In the genomic region with DNA sequence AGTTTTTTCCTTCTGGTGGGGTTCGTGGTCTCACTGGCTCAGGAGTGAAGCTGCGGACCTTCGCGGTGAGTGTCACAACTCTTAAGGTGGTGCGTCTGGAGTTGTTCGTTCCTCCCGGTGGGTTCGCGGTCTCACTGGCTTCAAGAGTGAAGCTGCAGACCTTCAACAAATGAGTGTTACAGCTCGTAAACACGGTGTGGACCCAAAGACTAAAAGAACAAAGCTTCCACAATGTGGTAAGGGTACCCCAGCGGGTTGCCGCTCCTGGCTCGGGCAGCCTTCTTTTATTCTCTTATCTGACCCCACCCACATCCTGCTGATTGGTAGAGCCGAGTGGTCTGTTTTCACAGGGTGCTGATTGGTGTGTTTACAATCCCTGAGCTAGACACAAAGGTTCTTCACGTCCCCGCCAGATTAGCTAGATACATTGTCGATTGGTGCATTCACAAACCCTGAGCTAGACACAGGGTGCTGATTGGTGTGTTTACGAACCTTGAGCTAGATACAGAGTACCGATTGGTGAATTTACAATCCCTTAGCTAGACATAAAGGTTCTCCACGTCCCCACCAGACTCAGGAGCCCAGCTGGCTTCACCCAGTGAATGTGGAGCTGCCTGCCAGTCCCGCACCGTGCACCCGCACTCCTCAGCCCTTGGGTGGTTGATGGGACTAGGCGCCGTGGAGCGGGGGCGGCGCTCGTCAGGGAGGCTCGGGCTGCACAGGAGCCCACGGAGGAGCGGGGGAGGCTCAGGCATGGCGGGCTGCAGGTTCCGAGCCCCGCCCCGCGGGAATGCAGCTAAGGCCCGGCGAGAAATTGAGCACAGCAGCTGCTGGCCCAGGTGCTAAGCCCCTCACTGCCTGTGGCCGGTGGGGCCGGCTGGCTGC, we compare ENCODE assay signal across 8 cellular contexts. TPM values are rescaled to one million over a fixed set of nuclear protein-coding genes. Genes with fewer than 3 reads are reported as not detected.
DNase-seq lines count a peak whose midpoint lies in the region; ATAC-seq, FAIRE-seq and TF ChIP-seq lines count a peak whose summit lies in the region.
"Not testable (repeated sequence)": the region's sequence is repeated elsewhere in the genome, so short reads cannot be mapped to it uniquely, and the experiment has no call there.

No MANE protein-coding gene starts in this region.

- H3K27me3 Mint-ChIP-seq in CD4-positive, alpha-beta T cell; naive B cell: not testable (repeated sequence)
- peaks cover 18% of the 10 kb centered on the region for H3K27me3 Mint-ChIP-seq in dendritic cell treated with granulocyte-macrophage colony-stimulating factor and Interleukin-4, amounts not matched to agents 40 ng/mL and 50 ng/mL, for 4 days

- RAD21 ChIA-PET in GM12878 (lab: Charles Lee; ENCODE audit: unreplicated experiment), result interaction anchor here (0.5 to 3.8 kb wide), 18 partner anchors 11 to 277 kb away, joined by 3 to 21 read pairs (median 5); a partner anchor contains a TSS

- intact Hi-C loops in CD4-positive, alpha-beta T cell (cut with DNase I, micrococcal nuclease), result loop anchor here (2.0 to 10.0 kb wide), 4 partner anchors 52 to 172 kb away; no protein-coding TSS in a partner anchor
- intact Hi-C loops in GM12878 (cut with micrococcal nuclease; ENCODE audit: unreplicated experiment), result loop anchor here (5.0 to 10.0 kb wide), 4 partner anchors 50 to 282 kb away; a partner anchor contains a TSS
- intact Hi-C loops in dendritic cell treated with granulocyte-macrophage colony-stimulating factor and Interleukin-4, amounts not matched to agents 40 ng/mL and 50 ng/mL, for 4 days (cut with micrococcal nuclease), result loop anchor here (5.0 kb wide), 1 partner anchor 40 kb away; no protein-coding TSS in a partner anchor
- intact Hi-C loops in HepG2 (cut with micrococcal nuclease; ENCODE audit: unreplicated experiment); sigmoid colon (cut with DNase I): not testable (repeated sequence)
- intact Hi-C loops in stomach (cut with DNase I; ENCODE audit: low total_unique reads), result loop anchor here (10.0 kb wide), 2 partner anchors 172 to 272 kb away; no protein-coding TSS in a partner anchor

- CTCF ChIA-PET in CD4-positive, alpha-beta T cell (lab: Charles Lee), result interaction anchor here (0.9 to 1.0 kb wide), 3 partner anchors 49 to 119 kb away, joined by 3 to 4 read pairs (median 3); no protein-coding TSS in a partner anchor
- CTCF ChIA-PET in GM12878 (lab: Yijun Ruan, JAX), result interaction anchor here (0.6 to 3.5 kb wide), 18 partner anchors 8 to 216 kb away, joined by 3 to 22 read pairs (median 5); no protein-coding TSS in a partner anchor
- CTCF ChIA-PET in HepG2 (lab: Yijun Ruan, JAX; ENCODE audit: low intra/inter-chr PET ratio, low total read pairs), result not testable (repeated sequence)

- in situ Hi-C loops in GM12878 (cut with MboI), result loop anchor here (25.0 kb wide), 1 partner anchor 175 kb away; no protein-coding TSS in a partner anchor
- in situ Hi-C loops in HepG2 (cut with HindIII; ENCODE audit: extremely low pct_ligation_motif_present, low pct_unique_long_range_greater_than_20kb), result not testable (repeated sequence)

- not testable (repeated sequence) for BruUV-seq in GM12878 (replicated peaks; lab: Mats Ljungman, UMichigan); HepG2 (replicated peaks; lab: Mats Ljungman, UMichigan)

- not testable (repeated sequence) for H3K9me3 Mint-ChIP-seq in CD4-positive, alpha-beta T cell; dendritic cell treated with granulocyte-macrophage colony-stimulating factor and Interleukin-4, amounts not matched to agents 40 ng/mL and 50 ng/mL, for 4 days; naive B cell

- not testable (repeated sequence) for H3K9ac ChIP-seq in GM12878 (ENCODE audit: control insufficient read depth, insufficient read depth, low read length); HepG2 (ENCODE audit: insufficient read depth, low read depth, low read length)

- 91% methylated on average over 35 of the region's 42 CpGs for WGBS in GM12878 (ENCODE audit: insufficient coverage, insufficient replicate concordance, low lambda C conversion rate, missing lambda C conversion rate)
- 94% methylated on average over 21 of the region's 42 CpGs for WGBS in HepG2 (ENCODE audit: low lambda C conversion rate)
- 96% methylated on average over 42 of the region's 42 CpGs for WGBS in sigmoid colon, 2 donors
- WGBS in stomach, 5 donors, result 88 to 94% (median 92%) methylated on average over 25 to 41 of the region's 42 CpGs

- H3K27ac Mint-ChIP-seq in CD4-positive, alpha-beta T cell; naive B cell: not testable (repeated sequence)
- peak overlapping the region; percentile 20 for H3K27ac Mint-ChIP-seq in dendritic cell treated with granulocyte-macrophage colony-stimulating factor and Interleukin-4, amounts not matched to agents 40 ng/mL and 50 ng/mL, for 4 days

- not testable (repeated sequence) for H3K36me3 Mint-ChIP-seq in CD4-positive, alpha-beta T cell (ENCODE audit: low read depth); dendritic cell treated with granulocyte-macrophage colony-stimulating factor and Interleukin-4, amounts not matched to agents 40 ng/mL and 50 ng/mL, for 4 days (ENCODE audit: low read depth); naive B cell

- SMC1A ChIA-PET in GM12878 (lab: Charles Lee; ENCODE audit: uncharacterized antibody, unreplicated experiment), result interaction anchor here (0.8 to 2.8 kb wide), 16 partner anchors 15 to 225 kb away, joined by 3 to 9 read pairs (median 4); a partner anchor contains a TSS

- not testable (repeated sequence) for H3K4me2 ChIP-seq in GM12878 (ENCODE audit: control insufficient read depth, insufficient read depth); HepG2 (ENCODE audit: low read depth, low read length)

- not testable (repeated sequence) for H3K9me3 ChIP-seq in CD4-positive, alpha-beta T cell (ENCODE audit: control insufficient read depth, low read length); Peyer's patch; GM12878 (replicated peaks; ENCODE audit: control insufficient read depth, insufficient read depth, low read length); HepG2 (ENCODE audit: low read length); sigmoid colon; stomach

- H3K4me3 ChIP-seq in Peyer's patch, result peak overlapping the region in 2 of 4 donors; percentile 34 to 42
- not testable (repeated sequence) for H3K4me3 ChIP-seq in GM12878; HepG2 (replicated peaks in 1 of 3; ENCODE audit: insufficient read depth in 1 of 3, low read depth in 2 of 3, low read length in 3 of 3); sigmoid colon; stomach

- H3K4me1 Mint-ChIP-seq in CD4-positive, alpha-beta T cell (ENCODE audit: low read depth), result not testable (repeated sequence)
- H3K4me1 Mint-ChIP-seq in dendritic cell treated with granulocyte-macrophage colony-stimulating factor and Interleukin-4, amounts not matched to agents 40 ng/mL and 50 ng/mL, for 4 days (ENCODE audit: low read depth), result peaks cover 17% of the 10 kb centered on the region
- peaks cover 21 to 29% (median 22%) of the 10 kb centered on the region in 3 donors for H3K4me1 Mint-ChIP-seq in naive B cell

- not testable (repeated sequence) for DNase-seq in CD4-positive, alpha-beta T cell; GM12878 (ENCODE audit: low read depth, low spot score); HepG2 (ENCODE audit: low spot score); naive B cell; stomach
- DNase-seq in Peyer's patch, result peak in 1 of 3 donors; percentile 49
- DNase-seq in sigmoid colon, result peak; percentile 52

- H3K4me3 Mint-ChIP-seq in CD4-positive, alpha-beta T cell, result peak overlapping the region; percentile 30
- peak overlapping the region; percentile 0 for H3K4me3 Mint-ChIP-seq in dendritic cell treated with granulocyte-macrophage colony-stimulating factor and Interleukin-4, amounts not matched to agents 40 ng/mL and 50 ng/mL, for 4 days
- H3K4me3 Mint-ChIP-seq in naive B cell, result peak overlapping the region in 6 of 8 donors; percentile 5 to 74 (median 46)

- H3K4me1 ChIP-seq in Peyer's patch, result peaks cover 0 to 28% (median 7%) of the 10 kb centered on the region in 4 donors
- H3K4me1 ChIP-seq in GM12878 (ENCODE audit: control insufficient read depth, insufficient read depth, low read length), result peaks cover 11% of the 10 kb centered on the region
- H3K4me1 ChIP-seq in HepG2 (ENCODE audit: insufficient read depth, low read length), result peaks cover 41% of the 10 kb centered on the region
- H3K4me1 ChIP-seq in sigmoid colon, result peaks cover 0 to 13% (median 8%) of the 10 kb centered on the region in 4 donors
- H3K4me1 ChIP-seq in stomach, result peaks cover 14 to 47% (median 29%) of the 10 kb centered on the region in 4 donors

- ATAC-seq in CD4-positive, alpha-beta T cell (ENCODE audit: poor library complexity); GM12878; HepG2; naive B cell (ENCODE audit: low read depth in 2 of 2): not testable (repeated sequence)

- not testable (repeated sequence) for H3K79me2 ChIP-seq in GM12878 (ENCODE audit: control insufficient read depth, insufficient read depth, low read length); HepG2 (ENCODE audit: insufficient read depth, low read length)

- H3K27ac ChIP-seq in CD4-positive, alpha-beta T cell (ENCODE audit: low read depth, low read length); GM12878 (ENCODE audit: control insufficient read depth, insufficient read depth); sigmoid colon: not testable (repeated sequence)
- H3K27ac ChIP-seq in Peyer's patch, result peak overlapping the region in 3 of 4 donors; percentile 93 to 99 (median 99)
- peak overlapping the region; percentile 80 for H3K27ac ChIP-seq in HepG2 (ENCODE audit: extremely low read length, insufficient read depth, low read length)
- peak overlapping the region; percentile 68 to 90 (median 88) for H3K27ac ChIP-seq in stomach

- not testable (repeated sequence) for TF ChIP-seq RAD21 in GM12878 (IDR thresholded peaks at IDR 0.05; ENCODE audit: insufficient read depth, low read depth, low read length); HepG2 (CRISPR knock-in tag; IDR thresholded peaks at IDR 0.05)

- FAIRE-seq in GM12878 (lab: Jason Lieb, UNC), result peak; percentile 65
- FAIRE-seq in HepG2 (lab: Jason Lieb, UNC), result not testable (repeated sequence)

- H2AFZ ChIP-seq in GM12878 (ENCODE audit: control insufficient read depth, low read depth, low read length); HepG2 (ENCODE audit: low read length): not testable (repeated sequence)

- POLR2A ChIA-PET in CD4-positive, alpha-beta T cell (lab: Charles Lee), result interaction anchor here (0.9 kb wide), 1 partner anchor 192 kb away, joined by 3 read pairs; no protein-coding TSS in a partner anchor
- POLR2A ChIA-PET in GM12878 (lab: Charles Lee) (interaction anchor here (0.9 to 1.0 kb wide), 2 partner anchors 23 to 173 kb away, joined by 3 to 5 read pairs; no protein-coding TSS in a partner anchor), HepG2 (lab: Yijun Ruan, JAX) (interaction anchor here (0.9 to 3.9 kb wide), 4 partner anchors 23 to 38 kb away, joined by 3 to 60 read pairs (median 18); a partner anchor contains a TSS)

- not testable (repeated sequence) for H3K36me3 ChIP-seq in Peyer's patch; GM12878 (ENCODE audit: control insufficient read depth in 2 of 2, insufficient read depth in 2 of 2, low read length in 1 of 2); HepG2 (replicated peaks in 1 of 2; ENCODE audit: control insufficient read depth in 1 of 2, insufficient read depth in 2 of 2, low read length in 2 of 2); sigmoid colon; stomach

- not testable (repeated sequence) for H3K27me3 ChIP-seq in CD4-positive, alpha-beta T cell (ENCODE audit: control insufficient read depth, insufficient read depth, low read length); Peyer's patch; GM12878 (replicated peaks in 1 of 2; ENCODE audit: control insufficient read depth in 2 of 2, insufficient read depth in 2 of 2, low read length in 1 of 2); HepG2 (ENCODE audit: control insufficient read depth in 1 of 2, insufficient read depth in 2 of 2, low read length in 2 of 2); sigmoid colon; stomach

- not testable (repeated sequence) for TF ChIP-seq EP300 in GM12878 (IDR thresholded peaks at IDR 0.05; ENCODE audit: borderline replicate concordance in 1 of 2, control insufficient read depth in 1 of 2, low read depth in 2 of 2, low read length in 2 of 2); HepG2 (IDR thresholded peaks at IDR 0.05; ENCODE audit: low read depth in 2 of 2, low read length in 2 of 2); HepG2 (CRISPR knock-in tag; IDR thresholded peaks at IDR 0.05; ENCODE audit: borderline replicate concordance); sigmoid colon (IDR thresholded peaks at IDR 0.05); stomach (IDR thresholded peaks at IDR 0.05)

- TF ChIP-seq CTCF in CD4-positive, alpha-beta T cell (IDR thresholded peaks at IDR 0.05); Peyer's patch (IDR thresholded peaks at IDR 0.05); GM12878 (IDR thresholded peaks at IDR 0.05 in 2 of 3, conservative IDR thresholded peaks at IDR 0.05 in 1 of 3; ENCODE audit: control insufficient read depth in 2 of 3, extremely low read depth in 1 of 3, insufficient read depth in 1 of 3, low read depth in 3 of 3, low read length in 3 of 3); HepG2 (CRISPR knock-in tag; IDR thresholded peaks at IDR 0.05); sigmoid colon (IDR thresholded peaks at IDR 0.05); stomach (IDR thresholded peaks at IDR 0.05): not testable (repeated sequence)

- not testable (repeated sequence) for H4K20me1 ChIP-seq in GM12878 (ENCODE audit: control insufficient read depth, insufficient read depth); HepG2 (ENCODE audit: insufficient read depth, low read length)

- TF ChIP-seq POLR2A in Peyer's patch (IDR thresholded peaks at IDR 0.05); GM12878 (IDR thresholded peaks at IDR 0.05; ENCODE audit: low read depth, low read length); HepG2 (IDR thresholded peaks at IDR 0.05; ENCODE audit: insufficient read depth in 1 of 2, low read depth in 2 of 2, low read length in 2 of 2); sigmoid colon (IDR thresholded peaks at IDR 0.05); stomach (IDR thresholded peaks at IDR 0.05): not testable (repeated sequence)

RNA-seq across cellular contexts. Expression of a gene that starts 6.6 kb away (rescaled TPM):
- 10 to 100 TPM; 43.8 to 49.1 TPM for total RNA-seq in CD4-positive, alpha-beta T cell
- total RNA-seq in Peyer's patch (100 to 1,000 TPM; 135 to 255 (median 145) TPM), GM12878 (2014; rRNA removed) (55.0 and 59.8 TPM in 2 replicates), GM12878 (2014; rRNA removed; fragmentation: Illumina TruSeq; extraction: Trizol) (29.1 and 29.8 TPM in 2 replicates), GM12878 (2021) (62.9 and 64.8 TPM in 2 replicates), HepG2 (2016; rRNA removed; fragmentation: Illumina TruSeq; extraction: Trizol) (28.5 and 38.0 TPM in 2 replicates), sigmoid colon (10 to 100 TPM; 56.3 to 68.8 (median 66.9) TPM), stomach (100 to 1,000 TPM in 2 of 5 donors, 10 to 100 TPM in 3; 18.7 to 194 (median 59.6) TPM)
- total RNA-seq in GM12878 (2013; cell fraction: nucleolus; rRNA removed), result 48.2 and 58.3 TPM in 2 replicates
- 29.9 TPM for polyA plus RNA-seq in GM12878 (2011; ENCODE audit: low read depth)
- polyA plus RNA-seq in GM12878 (2011; rRNA removed) (27.9 and 42.0 TPM in 2 replicates), GM12878 (2014; fragmentation: Illumina TruSeq; extraction: Trizol) (7.1 and 21.4 TPM in 2 replicates), GM12878 (2014; fragmentation: Nextera tagmentation; extraction: Ambion mirVana) (1 to 10 TPM; 1.4 to 3.4 TPM), GM12878 (2014; rRNA removed) (64.9 and 68.5 TPM in 2 replicates), GM12878 (2016; fragmentation: Nextera tagmentation; extraction: Ambion mirVana) (10 to 100 TPM; 49.1 to 59.0 TPM), HepG2 (2011; rRNA removed) (25.6 and 30.1 TPM in 2 replicates), naive B cell (ENCODE audit: low read depth in 6 of 6) (10 to 100 TPM; 25.4 to 36.2 (median 35.3) TPM), sigmoid colon (10 to 100 TPM; 51.7 to 65.0 (median 51.8) TPM), stomach (10 to 100 TPM; 36.1 to 42.5 (median 37.6) TPM)
- polyA plus RNA-seq in GM12878 (2011; cell fraction: cytosol; rRNA removed), result 41.0 and 63.7 TPM in 2 replicates
- polyA plus RNA-seq in GM12878 (2011; cell fraction: nucleus; rRNA removed), result 126 and 142 TPM in 2 replicates
- polyA plus RNA-seq in GM12878 (2012), result 48.8 and 57.0 TPM in 2 replicates
- 19.1 and 31.1 TPM in 2 replicates for polyA minus RNA-seq in GM12878 (2011; rRNA and poly(A)+ RNA removed)
- 13.6 and 13.8 TPM in 2 replicates for polyA minus RNA-seq in GM12878 (2011; cell fraction: cytosol; rRNA and poly(A)+ RNA removed)
- 17.2 and 30.8 TPM in 2 replicates for polyA minus RNA-seq in GM12878 (2011; cell fraction: nucleus; rRNA and poly(A)+ RNA removed)
- total RNA-seq in HepG2 (2016; cell fraction: cytosol; rRNA removed; fragmentation: Illumina TruSeq; extraction: Trizol; ENCODE audit: low read depth), result 51.3 and 56.9 TPM in 2 replicates
- total RNA-seq in HepG2 (2016; cell fraction: insoluble cytoplasmic fraction; rRNA removed; fragmentation: Illumina TruSeq; extraction: Trizol), result 23.8 and 37.4 TPM in 2 replicates
- total RNA-seq in HepG2 (2016; cell fraction: membrane; rRNA removed; fragmentation: Illumina TruSeq; extraction: Trizol), result 75.6 and 77.4 TPM in 2 replicates
- 22.8 and 24.6 TPM in 2 replicates for total RNA-seq in HepG2 (2016; cell fraction: nucleus; rRNA removed; fragmentation: Illumina TruSeq; extraction: Trizol)
- polyA plus RNA-seq in HepG2 (2011; cell fraction: cytosol; rRNA removed), result 24.2 and 29.8 TPM in 2 replicates
- 85.8 and 92.8 TPM in 2 replicates for polyA plus RNA-seq in HepG2 (2011; cell fraction: nucleus; rRNA removed)
- polyA plus RNA-seq in HepG2 (2012), result 14.3 and 23.5 TPM in 2 replicates
- 52.0 and 56.1 TPM in 2 replicates for polyA plus RNA-seq in HepG2 (2016; cell fraction: cytosol; fragmentation: Illumina TruSeq; extraction: Trizol; ENCODE audit: low read depth)
- 25.2 and 28.5 TPM in 2 replicates for polyA plus RNA-seq in HepG2 (2016; cell fraction: insoluble cytoplasmic fraction; fragmentation: Illumina TruSeq; extraction: Trizol; ENCODE audit: low read depth)
- polyA plus RNA-seq in HepG2 (2016; cell fraction: membrane; fragmentation: Illumina TruSeq; extraction: Trizol; ENCODE audit: low read depth), result 60.4 and 61.0 TPM in 2 replicates
- polyA plus RNA-seq in HepG2 (2016; cell fraction: nucleus; fragmentation: Illumina TruSeq; extraction: Trizol; ENCODE audit: insufficient read depth, low read depth), result 46.5 and 50.4 TPM in 2 replicates
- 10.0 and 18.7 TPM in 2 replicates for polyA minus RNA-seq in HepG2 (2011; rRNA and poly(A)+ RNA removed; ENCODE audit: low replicate concordance)
- 8.1 and 8.4 TPM in 2 replicates for polyA minus RNA-seq in HepG2 (2011; cell fraction: cytosol; rRNA and poly(A)+ RNA removed)
- 18.6 and 22.9 TPM in 2 replicates for polyA minus RNA-seq in HepG2 (2011; cell fraction: nucleus; rRNA and poly(A)+ RNA removed)

RNA-seq across cellular contexts. Expression of a gene that starts 30.2 kb away (rescaled TPM):
- total RNA-seq in CD4-positive, alpha-beta T cell, result 10 to 100 TPM; 30.1 to 30.5 TPM
- total RNA-seq in Peyer's patch, result 100 to 1,000 TPM in 2 of 4 donors, 10 to 100 TPM in 2; 54.8 to 208 (median 102) TPM
- total RNA-seq in GM12878 (2013; cell fraction: nucleolus; rRNA removed), result 275 and 349 TPM in 2 replicates
- total RNA-seq in GM12878 (2014; rRNA removed), result 35.5 and 40.9 TPM in 2 replicates
- 17.5 and 19.0 TPM in 2 replicates for total RNA-seq in GM12878 (2014; rRNA removed; fragmentation: Illumina TruSeq; extraction: Trizol)
- total RNA-seq in GM12878 (2021), result 51.1 and 61.8 TPM in 2 replicates
- 9.0 TPM for polyA plus RNA-seq in GM12878 (2011; ENCODE audit: low read depth)
- polyA plus RNA-seq in GM12878 (2011; rRNA removed), result 18.0 and 37.1 TPM in 2 replicates
- polyA plus RNA-seq in GM12878 (2011; cell fraction: cytosol; rRNA removed), result 35.7 and 42.6 TPM in 2 replicates
- polyA plus RNA-seq in GM12878 (2011; cell fraction: nucleus; rRNA removed), result 270 and 290 TPM in 2 replicates
- 30.0 and 35.3 TPM in 2 replicates for polyA plus RNA-seq in GM12878 (2012)
- polyA plus RNA-seq in GM12878 (2014; fragmentation: Illumina TruSeq; extraction: Trizol), result 7.8 and 18.3 TPM in 2 replicates
- 1 to 10 TPM; 1.1 TPM for polyA plus RNA-seq in GM12878 (2014; fragmentation: Nextera tagmentation; extraction: Ambion mirVana)
- 54.7 and 57.8 TPM in 2 replicates for polyA plus RNA-seq in GM12878 (2014; rRNA removed)
- polyA plus RNA-seq in GM12878 (2016; fragmentation: Nextera tagmentation; extraction: Ambion mirVana), result 10 to 100 TPM; 23.0 to 24.8 TPM
- polyA minus RNA-seq in GM12878 (2011; rRNA and poly(A)+ RNA removed), result 72.7 and 138 TPM in 2 replicates
- polyA minus RNA-seq in GM12878 (2011; cell fraction: cytosol; rRNA and poly(A)+ RNA removed), result 8.9 and 18.7 TPM in 2 replicates
- polyA minus RNA-seq in GM12878 (2011; cell fraction: nucleus; rRNA and poly(A)+ RNA removed), result 47.3 and 86.5 TPM in 2 replicates
- total RNA-seq in HepG2 (2016; rRNA removed; fragmentation: Illumina TruSeq; extraction: Trizol), result 7.0 and 16.9 TPM in 2 replicates
- total RNA-seq in HepG2 (2016; cell fraction: cytosol; rRNA removed; fragmentation: Illumina TruSeq; extraction: Trizol; ENCODE audit: low read depth), result 8.3 and 8.9 TPM in 2 replicates
- total RNA-seq in HepG2 (2016; cell fraction: insoluble cytoplasmic fraction; rRNA removed; fragmentation: Illumina TruSeq; extraction: Trizol), result 6.0 and 17.5 TPM in 2 replicates
- 10.1 and 13.2 TPM in 2 replicates for total RNA-seq in HepG2 (2016; cell fraction: membrane; rRNA removed; fragmentation: Illumina TruSeq; extraction: Trizol)
- total RNA-seq in HepG2 (2016; cell fraction: nucleus; rRNA removed; fragmentation: Illumina TruSeq; extraction: Trizol), result 24.2 and 26.2 TPM in 2 replicates
- polyA plus RNA-seq in HepG2 (2011; rRNA removed), result 34.5 and 38.6 TPM in 2 replicates
- 9.0 and 10.4 TPM in 2 replicates for polyA plus RNA-seq in HepG2 (2011; cell fraction: cytosol; rRNA removed)
- 190 and 200 TPM in 2 replicates for polyA plus RNA-seq in HepG2 (2011; cell fraction: nucleus; rRNA removed)
- polyA plus RNA-seq in HepG2 (2012), result 8.5 and 20.0 TPM in 2 replicates
- 8.6 and 9.1 TPM in 2 replicates for polyA plus RNA-seq in HepG2 (2016; cell fraction: cytosol; fragmentation: Illumina TruSeq; extraction: Trizol; ENCODE audit: low read depth)
- 8.9 and 10.1 TPM in 2 replicates for polyA plus RNA-seq in HepG2 (2016; cell fraction: insoluble cytoplasmic fraction; fragmentation: Illumina TruSeq; extraction: Trizol; ENCODE audit: low read depth)
- 12.6 and 15.4 TPM in 2 replicates for polyA plus RNA-seq in HepG2 (2016; cell fraction: membrane; fragmentation: Illumina TruSeq; extraction: Trizol; ENCODE audit: low read depth)
- polyA plus RNA-seq in HepG2 (2016; cell fraction: nucleus; fragmentation: Illumina TruSeq; extraction: Trizol; ENCODE audit: insufficient read depth, low read depth), result 68.6 and 68.9 TPM in 2 replicates
- polyA minus RNA-seq in HepG2 (2011; rRNA and poly(A)+ RNA removed; ENCODE audit: low replicate concordance), result 33.1 and 43.4 TPM in 2 replicates
- polyA minus RNA-seq in HepG2 (2011; cell fraction: cytosol; rRNA and poly(A)+ RNA removed), result 8.4 and 8.5 TPM in 2 replicates
- 60.7 and 63.2 TPM in 2 replicates for polyA minus RNA-seq in HepG2 (2011; cell fraction: nucleus; rRNA and poly(A)+ RNA removed)
- 10 to 100 TPM; 14.3 to 91.1 (median 28.7) TPM for polyA plus RNA-seq in naive B cell (ENCODE audit: low read depth in 6 of 6)
- total RNA-seq in sigmoid colon, result 10 to 100 TPM; 18.4 to 49.3 (median 24.2) TPM
- polyA plus RNA-seq in sigmoid colon, result 10 to 100 TPM; 18.6 to 82.4 (median 35.6) TPM
- total RNA-seq in stomach, result 100 to 1,000 TPM in 2 of 5 donors, 10 to 100 TPM in 3; 31.8 to 151 (median 89.9) TPM
- polyA plus RNA-seq in stomach, result 10 to 100 TPM in 2 of 3 donors, 1 to 10 TPM in 1; 9.0 to 26.7 (median 11.1) TPM
